In genomic region chr7:12357508-12357907, GRCh38 we compare ENCODE assay signal across 19 cellular contexts. TPM values are rescaled to one million over a fixed set of nuclear protein-coding genes. Genes with fewer than 3 reads are reported as not detected.
DNase-seq lines count a peak whose midpoint lies in the region; ATAC-seq and TF ChIP-seq lines count a peak whose summit lies in the region.
"Had no signal": no experiment of that assay in that cellular context is flagged by ENCODE, and none has a peak within 500 bp of the region (broad histone marks: within the 10 kb centered on the region; RNA-seq: fewer than 3 reads in every experiment).

No MANE protein-coding gene starts in this region.

- H3K4me2 ChIP-seq in MM.1S (ENCODE audit: low read depth, low read length): peak overlapping the region; percentile 50

- no peaks in the 10 kb centered on the region for H3K9me2 ChIP-seq in MM.1S (replicated peaks; ENCODE audit: insufficient read depth, low read length)

- CTCF ChIA-PET in activated CD4-positive, alpha-beta memory T cell treated with anti-CD3 and anti-CD28 coated beads for 36 hours (lab: Charles Lee): no interaction called here

- no peak overlapping the region for H3K4me3 Mint-ChIP-seq in endodermal cell
- H3K4me3 Mint-ChIP-seq in activated CD4-positive, alpha-beta memory T cell treated with anti-CD3 and anti-CD28 coated beads for 36 hours: no peak overlapping the region
- H3K4me3 Mint-ChIP-seq: brain had no signal

- TF ChIP-seq CTCF in MM.1S (IDR thresholded peaks at IDR 0.05; ENCODE audit: low read length): no peak
- TF ChIP-seq CTCF in endodermal cell (conservative IDR thresholded peaks at IDR 0.05): no peak

- no peak overlapping the region for H2AFZ ChIP-seq in MM.1S (ENCODE audit: low read length)

- H3K4me3 ChIP-seq in MM.1S (ENCODE audit: low read length) (no peak overlapping the region), endodermal cell (ENCODE audit: low read length) (no peak overlapping the region)

- peaks cover 5% of the 10 kb centered on the region; the same call in 1 of the 2 replicates for H3F3A ChIP-seq in MM.1S (ENCODE audit: insufficient read depth, low read length)

- H3K9me3 ChIP-seq in MM.1S (replicated peaks; ENCODE audit: insufficient read depth, low read length) (no peaks in the 10 kb centered on the region), endodermal cell (ENCODE audit: control insufficient read depth, low read length) (no peaks in the 10 kb centered on the region)

- no peaks in the 10 kb centered on the region for H3K79me2 ChIP-seq in MM.1S (ENCODE audit: low read length)

- H4K20me1 ChIP-seq in MM.1S (ENCODE audit: insufficient read depth, low read length): no peaks in the 10 kb centered on the region

- peaks cover 3% of the 10 kb centered on the region for H3K36me3 Mint-ChIP-seq in endodermal cell (ENCODE audit: low read depth)
- H3K36me3 Mint-ChIP-seq in activated CD4-positive, alpha-beta memory T cell treated with anti-CD3 and anti-CD28 coated beads for 36 hours: peaks cover 2% of the 10 kb centered on the region
- H3K36me3 Mint-ChIP-seq: brain had no signal

- DNase-seq in MM.1S (peak; percentile 75), endodermal cell (no peak), NCI-H446 (lab: John Stamatoyannopoulos, UW) (no peak), kidney tubule cell (ENCODE audit: low spot score) (no peak)
- no peak for DNase-seq in activated CD4-positive, alpha-beta memory T cell treated with anti-CD3 and anti-CD28 coated beads for 36 hours
- DNase-seq: activated gamma-delta T cell treated with Interleukin-2 at 50 U/mL for 16 hours; DND-41; effector CD8-positive, alpha-beta T cell; foreskin melanocyte; kidney glomerular epithelial cell; NCI-H526 treated with DMSO at 0.1 percent for 48 hours; stimulated activated CD4-positive, alpha-beta T cell treated with anti-CD3 and anti-CD28 coated beads, Interleukin-4, amount 100 ng/mL, for 24 hours; stimulated activated naive CD8-positive, alpha-beta T cell treated with anti-CD3 and anti-CD28 coated beads, Interleukin-15, Interleukin-2, amounts not matched to agents 100 U/mL and 50 U/mL, for 24 hours; T-helper 9 cell had no signal

- no peaks in the 10 kb centered on the region for H3K4me1 Mint-ChIP-seq in endodermal cell
- H3K4me1 Mint-ChIP-seq in activated CD4-positive, alpha-beta memory T cell treated with anti-CD3 and anti-CD28 coated beads for 36 hours (ENCODE audit: low read depth): no peaks in the 10 kb centered on the region
- H3K4me1 Mint-ChIP-seq: brain had no signal

- no peaks in the 10 kb centered on the region for H3K27me3 Mint-ChIP-seq in endodermal cell (ENCODE audit: insufficient read depth)
- H3K27me3 Mint-ChIP-seq in activated CD4-positive, alpha-beta memory T cell treated with anti-CD3 and anti-CD28 coated beads for 36 hours: no peaks in the 10 kb centered on the region

- no peaks in the 10 kb centered on the region for H3K9me3 Mint-ChIP-seq in endodermal cell
- H3K9me3 Mint-ChIP-seq in activated CD4-positive, alpha-beta memory T cell treated with anti-CD3 and anti-CD28 coated beads for 36 hours: no peaks in the 10 kb centered on the region
- H3K9me3 Mint-ChIP-seq: brain had no signal

- intact Hi-C loops in activated CD4-positive, alpha-beta memory T cell treated with anti-CD3 and anti-CD28 coated beads for 36 hours (cut with micrococcal nuclease): no loop called here

- no peaks in the 10 kb centered on the region for H3K27me3 ChIP-seq in MM.1S (replicated peaks; ENCODE audit: insufficient read depth, low read length)
- H3K27me3 ChIP-seq in endodermal cell (ENCODE audit: control insufficient read depth, insufficient read depth, low read length, poor library complexity, severe bottlenecking): no peaks in the 10 kb centered on the region

- peak; percentile 62 for ATAC-seq in GM18508 (IDR thresholded peaks at IDR 0.05; ENCODE audit: insufficient read depth, unreplicated experiment)
- peak; percentile 47 for ATAC-seq in GM21367 (IDR thresholded peaks at IDR 0.05; ENCODE audit: unreplicated experiment)
- ATAC-seq in HG02973 (IDR thresholded peaks at IDR 0.05; ENCODE audit: unreplicated experiment): peak; percentile 79
- ATAC-seq: Right ventricle myocardium inferior; stimulated activated naive CD8-positive, alpha-beta T cell treated with anti-CD3 and anti-CD28 coated beads, Interleukin-15, Interleukin-2, amounts not matched to agents 100 U/mL and 50 U/mL, for 24 hours had no signal

- peaks cover 12% of the 10 kb centered on the region for H3K4me1 ChIP-seq in MM.1S (ENCODE audit: low read length)
- H3K4me1 ChIP-seq in endodermal cell (ENCODE audit: control insufficient read depth, insufficient read depth, low read length): no peaks in the 10 kb centered on the region

- H3K27ac ChIP-seq in MM.1S (ENCODE audit: low read length) (peak overlapping the region; percentile 40; the same call in 1 of the 2 replicates), endodermal cell (ENCODE audit: low read depth, low read length) (no peak overlapping the region)

- POLR2A ChIA-PET in activated CD4-positive, alpha-beta memory T cell treated with anti-CD3 and anti-CD28 coated beads for 36 hours (lab: Charles Lee): no interaction called here

- H3K36me3 ChIP-seq in MM.1S (replicated peaks; ENCODE audit: insufficient read depth, low read length) (no peaks in the 10 kb centered on the region), endodermal cell (ENCODE audit: control insufficient read depth, insufficient read depth, low read length) (no peaks in the 10 kb centered on the region)

- no peak overlapping the region for H3K27ac Mint-ChIP-seq in endodermal cell
- H3K27ac Mint-ChIP-seq in activated CD4-positive, alpha-beta memory T cell treated with anti-CD3 and anti-CD28 coated beads for 36 hours: no peak overlapping the region
- H3K27ac Mint-ChIP-seq: brain had no signal

- WGBS in endodermal cell (ENCODE audit: insufficient coverage in 1 of 2, insufficient read length in 1 of 2), 2 experiments: 86% methylated on average over 1 of the region's 1 CpG; no CpG with 5 or more reads in 1 of the 2 experiments

- H3K9ac ChIP-seq in MM.1S (ENCODE audit: low read length): no peak overlapping the region
- no peak overlapping the region for H3K9ac ChIP-seq in endodermal cell (ENCODE audit: extremely low read depth, low read length, poor library complexity, severe bottlenecking)

RNA-seq across cellular contexts. Expression of gene VWDE, which starts 46.2 kb away (rescaled TPM):
- 10 to 100 TPM; 11.8 to 12.1 TPM for total RNA-seq in endodermal cell
- 0.82 TPM for polyA plus RNA-seq in endodermal cell (2013, experiment 1 of 2)
- 0.46 TPM for polyA plus RNA-seq in endodermal cell (2013, experiment 2 of 2)
- 1 to 10 TPM; 2.3 to 3.2 TPM for total RNA-seq in activated CD4-positive, alpha-beta memory T cell treated with anti-CD3 and anti-CD28 coated beads for 36 hours
- total RNA-seq: Right ventricle myocardium inferior had no signal
